ENCODE assay signal across 8 cellular contexts in genomic region chr10:47478114-47478513, GRCh38. TPM values are rescaled to one million over a fixed set of nuclear protein-coding genes. Genes with fewer than 3 reads are reported as not detected.
"Had no signal": no experiment of that assay in that cellular context is flagged by ENCODE, and none has a peak within 500 bp of the region (broad histone marks: within the 10 kb centered on the region; RNA-seq: fewer than 3 reads in every experiment).

No MANE protein-coding gene starts in this region.

RNA-seq across cellular contexts. Expression of gene ANXA8, which starts 5.8 kb away (rescaled TPM):
- total RNA-seq: LHCN-M2, NCI-H460, OCI-LY7 had no signal

RNA-seq across cellular contexts. Expression of gene FAM25G, which starts 13.4 kb away (rescaled TPM):
- total RNA-seq: LHCN-M2, MCF 10A, NCI-H460, OCI-LY7, Right ventricle myocardium inferior, RPMI7951, SJSA1 had no signal
- polyA plus RNA-seq: SK-N-SH had no signal
